In the genomic region with DNA sequence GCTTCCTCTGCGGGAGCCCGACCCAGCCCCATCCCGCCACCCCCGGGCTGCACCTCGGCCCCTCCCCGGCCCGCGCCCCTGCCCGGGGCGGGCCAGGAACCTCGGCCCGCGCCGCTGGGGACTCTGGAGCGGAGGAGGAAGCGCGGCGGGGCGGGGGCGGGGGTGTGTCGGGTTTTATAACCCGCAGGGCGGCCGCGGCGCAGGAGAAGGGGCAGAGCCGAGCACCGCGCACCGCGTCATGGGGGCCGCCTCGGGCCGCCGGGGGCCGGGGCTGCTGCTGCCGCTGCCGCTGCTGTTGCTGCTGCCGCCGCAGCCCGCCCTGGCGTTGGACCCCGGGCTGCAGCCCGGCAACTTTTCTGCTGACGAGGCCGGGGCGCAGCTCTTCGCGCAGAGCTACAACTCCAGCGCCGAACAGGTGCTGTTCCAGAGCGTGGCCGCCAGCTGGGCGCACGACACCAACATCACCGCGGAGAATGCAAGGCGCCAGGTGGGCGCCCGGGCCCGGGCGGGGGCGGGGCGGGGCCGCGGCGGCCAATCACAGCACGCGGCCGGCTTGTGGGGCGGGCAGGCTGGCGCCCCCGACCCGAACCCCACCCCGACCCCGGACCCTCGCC, we compare ENCODE assay signal across 1 cellular context.
TF ChIP-seq lines count a peak whose summit lies in the region.

A gene (plus strand): TSS at position 205 of the 614 bp plus-strand sequence. CDS start 34 bp downstream, at position 239.

TF ChIP-seq in GM12878, 131 proteins besides CTCF, POLR2A, EP300 and RAD21 (continued from another document):
- TF ChIP-seq, protein P1, sequence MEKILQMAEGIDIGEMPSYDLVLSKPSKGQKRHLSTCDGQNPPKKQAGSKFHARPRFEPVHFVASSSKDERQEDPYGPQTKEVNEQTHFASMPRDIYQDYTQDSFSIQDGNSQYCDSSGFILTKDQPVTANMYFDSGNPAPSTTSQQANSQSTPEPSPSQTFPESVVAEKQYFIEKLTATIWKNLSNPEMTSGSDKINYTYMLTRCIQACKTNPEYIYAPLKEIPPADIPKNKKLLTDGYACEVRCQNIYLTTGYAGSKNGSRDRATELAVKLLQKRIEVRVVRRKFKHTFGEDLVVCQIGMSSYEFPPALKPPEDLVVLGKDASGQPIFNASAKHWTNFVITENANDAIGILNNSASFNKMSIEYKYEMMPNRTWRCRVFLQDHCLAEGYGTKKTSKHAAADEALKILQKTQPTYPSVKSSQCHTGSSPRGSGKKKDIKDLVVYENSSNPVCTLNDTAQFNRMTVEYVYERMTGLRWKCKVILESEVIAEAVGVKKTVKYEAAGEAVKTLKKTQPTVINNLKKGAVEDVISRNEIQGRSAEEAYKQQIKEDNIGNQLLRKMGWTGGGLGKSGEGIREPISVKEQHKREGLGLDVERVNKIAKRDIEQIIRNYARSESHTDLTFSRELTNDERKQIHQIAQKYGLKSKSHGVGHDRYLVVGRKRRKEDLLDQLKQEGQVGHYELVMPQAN (conservative IDR thresholded peaks at IDR 0.05): no peak
- TF ChIP-seq, protein P2, sequence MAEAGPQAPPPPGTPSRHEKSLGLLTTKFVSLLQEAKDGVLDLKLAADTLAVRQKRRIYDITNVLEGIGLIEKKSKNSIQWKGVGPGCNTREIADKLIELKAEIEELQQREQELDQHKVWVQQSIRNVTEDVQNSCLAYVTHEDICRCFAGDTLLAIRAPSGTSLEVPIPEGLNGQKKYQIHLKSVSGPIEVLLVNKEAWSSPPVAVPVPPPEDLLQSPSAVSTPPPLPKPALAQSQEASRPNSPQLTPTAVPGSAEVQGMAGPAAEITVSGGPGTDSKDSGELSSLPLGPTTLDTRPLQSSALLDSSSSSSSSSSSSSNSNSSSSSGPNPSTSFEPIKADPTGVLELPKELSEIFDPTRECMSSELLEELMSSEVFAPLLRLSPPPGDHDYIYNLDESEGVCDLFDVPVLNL (IDR thresholded peaks at IDR 0.05; ENCODE audit: low read depth, low read length): no peak
- TF ChIP-seq MTA2 (IDR thresholded peaks at IDR 0.05; ENCODE audit: low read depth) (no peak), ZNF384 (IDR thresholded peaks at IDR 0.05; ENCODE audit: borderline replicate concordance, low read depth, low read length) (no peak), SUZ12 (IDR thresholded peaks at IDR 0.05; ENCODE audit: unreplicated experiment) (peak; percentile 94), YY1 (IDR thresholded peaks at IDR 0.05; ENCODE audit: low read depth, low read length) (no peak), IKZF2 (IDR thresholded peaks at IDR 0.05) (no peak), PML (IDR thresholded peaks at IDR 0.05; ENCODE audit: low read length) (no peak), MEF2B (IDR thresholded peaks at IDR 0.05; ENCODE audit: partially characterized antibody, poor library complexity, severe bottlenecking) (no peak), IRF4 (IDR thresholded peaks at IDR 0.05; ENCODE audit: low read depth, low read length) (no peak), CBFB (IDR thresholded peaks at IDR 0.05; ENCODE audit: low read depth) (no peak), RELA (IDR thresholded peaks at IDR 0.05; ENCODE audit: borderline replicate concordance, partially characterized antibody) (no peak), KLF5 (IDR thresholded peaks at IDR 0.05; ENCODE audit: partially characterized antibody) (no peak), NRF1 (conservative IDR thresholded peaks at IDR 0.05; ENCODE audit: low read depth, low read length) (no peak)
- TF ChIP-seq, protein P3, sequence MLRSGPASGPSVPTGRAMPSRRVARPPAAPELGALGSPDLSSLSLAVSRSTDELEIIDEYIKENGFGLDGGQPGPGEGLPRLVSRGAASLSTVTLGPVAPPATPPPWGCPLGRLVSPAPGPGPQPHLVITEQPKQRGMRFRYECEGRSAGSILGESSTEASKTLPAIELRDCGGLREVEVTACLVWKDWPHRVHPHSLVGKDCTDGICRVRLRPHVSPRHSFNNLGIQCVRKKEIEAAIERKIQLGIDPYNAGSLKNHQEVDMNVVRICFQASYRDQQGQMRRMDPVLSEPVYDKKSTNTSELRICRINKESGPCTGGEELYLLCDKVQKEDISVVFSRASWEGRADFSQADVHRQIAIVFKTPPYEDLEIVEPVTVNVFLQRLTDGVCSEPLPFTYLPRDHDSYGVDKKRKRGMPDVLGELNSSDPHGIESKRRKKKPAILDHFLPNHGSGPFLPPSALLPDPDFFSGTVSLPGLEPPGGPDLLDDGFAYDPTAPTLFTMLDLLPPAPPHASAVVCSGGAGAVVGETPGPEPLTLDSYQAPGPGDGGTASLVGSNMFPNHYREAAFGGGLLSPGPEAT (IDR thresholded peaks at IDR 0.05; ENCODE audit: low read depth): no peak
- TF ChIP-seq, protein P4, sequence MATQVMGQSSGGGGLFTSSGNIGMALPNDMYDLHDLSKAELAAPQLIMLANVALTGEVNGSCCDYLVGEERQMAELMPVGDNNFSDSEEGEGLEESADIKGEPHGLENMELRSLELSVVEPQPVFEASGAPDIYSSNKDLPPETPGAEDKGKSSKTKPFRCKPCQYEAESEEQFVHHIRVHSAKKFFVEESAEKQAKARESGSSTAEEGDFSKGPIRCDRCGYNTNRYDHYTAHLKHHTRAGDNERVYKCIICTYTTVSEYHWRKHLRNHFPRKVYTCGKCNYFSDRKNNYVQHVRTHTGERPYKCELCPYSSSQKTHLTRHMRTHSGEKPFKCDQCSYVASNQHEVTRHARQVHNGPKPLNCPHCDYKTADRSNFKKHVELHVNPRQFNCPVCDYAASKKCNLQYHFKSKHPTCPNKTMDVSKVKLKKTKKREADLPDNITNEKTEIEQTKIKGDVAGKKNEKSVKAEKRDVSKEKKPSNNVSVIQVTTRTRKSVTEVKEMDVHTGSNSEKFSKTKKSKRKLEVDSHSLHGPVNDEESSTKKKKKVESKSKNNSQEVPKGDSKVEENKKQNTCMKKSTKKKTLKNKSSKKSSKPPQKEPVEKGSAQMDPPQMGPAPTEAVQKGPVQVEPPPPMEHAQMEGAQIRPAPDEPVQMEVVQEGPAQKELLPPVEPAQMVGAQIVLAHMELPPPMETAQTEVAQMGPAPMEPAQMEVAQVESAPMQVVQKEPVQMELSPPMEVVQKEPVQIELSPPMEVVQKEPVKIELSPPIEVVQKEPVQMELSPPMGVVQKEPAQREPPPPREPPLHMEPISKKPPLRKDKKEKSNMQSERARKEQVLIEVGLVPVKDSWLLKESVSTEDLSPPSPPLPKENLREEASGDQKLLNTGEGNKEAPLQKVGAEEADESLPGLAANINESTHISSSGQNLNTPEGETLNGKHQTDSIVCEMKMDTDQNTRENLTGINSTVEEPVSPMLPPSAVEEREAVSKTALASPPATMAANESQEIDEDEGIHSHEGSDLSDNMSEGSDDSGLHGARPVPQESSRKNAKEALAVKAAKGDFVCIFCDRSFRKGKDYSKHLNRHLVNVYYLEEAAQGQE (IDR thresholded peaks at IDR 0.05; ENCODE audit: low read depth, low read length): no peak
- TF ChIP-seq, protein P5, sequence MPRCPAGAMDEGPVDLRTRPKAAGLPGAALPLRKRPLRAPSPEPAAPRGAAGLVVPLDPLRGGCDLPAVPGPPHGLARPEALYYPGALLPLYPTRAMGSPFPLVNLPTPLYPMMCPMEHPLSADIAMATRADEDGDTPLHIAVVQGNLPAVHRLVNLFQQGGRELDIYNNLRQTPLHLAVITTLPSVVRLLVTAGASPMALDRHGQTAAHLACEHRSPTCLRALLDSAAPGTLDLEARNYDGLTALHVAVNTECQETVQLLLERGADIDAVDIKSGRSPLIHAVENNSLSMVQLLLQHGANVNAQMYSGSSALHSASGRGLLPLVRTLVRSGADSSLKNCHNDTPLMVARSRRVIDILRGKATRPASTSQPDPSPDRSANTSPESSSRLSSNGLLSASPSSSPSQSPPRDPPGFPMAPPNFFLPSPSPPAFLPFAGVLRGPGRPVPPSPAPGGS (IDR thresholded peaks at IDR 0.05; ENCODE audit: borderline replicate concordance, insufficient read depth, low read depth, low read length, poor library complexity, severe bottlenecking): no peak
- TF ChIP-seq, protein P6, sequence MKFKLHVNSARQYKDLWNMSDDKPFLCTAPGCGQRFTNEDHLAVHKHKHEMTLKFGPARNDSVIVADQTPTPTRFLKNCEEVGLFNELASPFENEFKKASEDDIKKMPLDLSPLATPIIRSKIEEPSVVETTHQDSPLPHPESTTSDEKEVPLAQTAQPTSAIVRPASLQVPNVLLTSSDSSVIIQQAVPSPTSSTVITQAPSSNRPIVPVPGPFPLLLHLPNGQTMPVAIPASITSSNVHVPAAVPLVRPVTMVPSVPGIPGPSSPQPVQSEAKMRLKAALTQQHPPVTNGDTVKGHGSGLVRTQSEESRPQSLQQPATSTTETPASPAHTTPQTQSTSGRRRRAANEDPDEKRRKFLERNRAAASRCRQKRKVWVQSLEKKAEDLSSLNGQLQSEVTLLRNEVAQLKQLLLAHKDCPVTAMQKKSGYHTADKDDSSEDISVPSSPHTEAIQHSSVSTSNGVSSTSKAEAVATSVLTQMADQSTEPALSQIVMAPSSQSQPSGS (IDR thresholded peaks at IDR 0.05; ENCODE audit: low read length): no peak
- TF ChIP-seq, protein P7, sequence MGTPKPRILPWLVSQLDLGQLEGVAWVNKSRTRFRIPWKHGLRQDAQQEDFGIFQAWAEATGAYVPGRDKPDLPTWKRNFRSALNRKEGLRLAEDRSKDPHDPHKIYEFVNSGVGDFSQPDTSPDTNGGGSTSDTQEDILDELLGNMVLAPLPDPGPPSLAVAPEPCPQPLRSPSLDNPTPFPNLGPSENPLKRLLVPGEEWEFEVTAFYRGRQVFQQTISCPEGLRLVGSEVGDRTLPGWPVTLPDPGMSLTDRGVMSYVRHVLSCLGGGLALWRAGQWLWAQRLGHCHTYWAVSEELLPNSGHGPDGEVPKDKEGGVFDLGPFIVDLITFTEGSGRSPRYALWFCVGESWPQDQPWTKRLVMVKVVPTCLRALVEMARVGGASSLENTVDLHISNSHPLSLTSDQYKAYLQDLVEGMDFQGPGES (IDR thresholded peaks at IDR 0.05): no peak
- TF ChIP-seq, protein P8, sequence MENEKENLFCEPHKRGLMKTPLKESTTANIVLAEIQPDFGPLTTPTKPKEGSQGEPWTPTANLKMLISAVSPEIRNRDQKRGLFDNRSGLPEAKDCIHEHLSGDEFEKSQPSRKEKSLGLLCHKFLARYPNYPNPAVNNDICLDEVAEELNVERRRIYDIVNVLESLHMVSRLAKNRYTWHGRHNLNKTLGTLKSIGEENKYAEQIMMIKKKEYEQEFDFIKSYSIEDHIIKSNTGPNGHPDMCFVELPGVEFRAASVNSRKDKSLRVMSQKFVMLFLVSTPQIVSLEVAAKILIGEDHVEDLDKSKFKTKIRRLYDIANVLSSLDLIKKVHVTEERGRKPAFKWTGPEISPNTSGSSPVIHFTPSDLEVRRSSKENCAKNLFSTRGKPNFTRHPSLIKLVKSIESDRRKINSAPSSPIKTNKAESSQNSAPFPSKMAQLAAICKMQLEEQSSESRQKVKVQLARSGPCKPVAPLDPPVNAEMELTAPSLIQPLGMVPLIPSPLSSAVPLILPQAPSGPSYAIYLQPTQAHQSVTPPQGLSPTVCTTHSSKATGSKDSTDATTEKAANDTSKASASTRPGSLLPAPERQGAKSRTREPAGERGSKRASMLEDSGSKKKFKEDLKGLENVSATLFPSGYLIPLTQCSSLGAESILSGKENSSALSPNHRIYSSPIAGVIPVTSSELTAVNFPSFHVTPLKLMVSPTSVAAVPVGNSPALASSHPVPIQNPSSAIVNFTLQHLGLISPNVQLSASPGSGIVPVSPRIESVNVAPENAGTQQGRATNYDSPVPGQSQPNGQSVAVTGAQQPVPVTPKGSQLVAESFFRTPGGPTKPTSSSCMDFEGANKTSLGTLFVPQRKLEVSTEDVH (IDR thresholded peaks at IDR 0.05; ENCODE audit: low read depth, partially characterized antibody): no peak
